ENCODE assay signal across 8 cellular contexts in the genomic region with DNA sequence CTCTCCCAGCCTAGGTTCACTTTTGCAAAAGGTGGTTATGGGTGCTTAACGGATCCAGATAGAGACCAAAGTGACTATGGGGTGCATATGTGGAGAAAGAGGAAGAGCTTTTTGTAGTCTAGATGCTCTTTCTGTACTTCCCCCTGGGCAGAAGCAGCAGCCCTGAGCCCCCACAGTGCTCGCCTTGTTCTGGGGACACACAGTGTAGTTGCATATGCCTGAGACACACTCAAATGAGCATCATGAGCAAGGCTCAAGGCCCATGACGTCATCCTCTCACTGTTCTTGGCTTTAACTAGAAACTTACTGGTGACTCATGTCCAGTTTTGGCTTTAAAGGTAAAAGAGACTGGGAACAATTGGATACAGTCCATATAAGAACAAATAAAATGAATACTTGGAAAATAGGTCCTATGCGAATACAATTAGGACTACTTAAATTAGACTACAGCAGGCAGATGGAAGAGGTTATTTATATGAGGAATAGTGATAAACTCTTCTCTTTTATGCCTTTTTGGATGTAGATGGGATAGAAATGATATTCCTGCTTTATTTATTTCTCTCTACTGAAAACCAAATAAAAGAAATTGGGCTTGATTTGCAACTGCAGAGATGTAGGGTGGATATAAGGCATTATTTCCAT. TPM values are rescaled to one million over a fixed set of nuclear protein-coding genes. Genes with fewer than 3 reads are reported as not detected.
DNase-seq lines count a peak whose midpoint lies in the region; TF ChIP-seq lines count a peak whose summit lies in the region.

No MANE protein-coding gene starts in this region.

- H3K23me2 ChIP-seq in H9 (ENCODE audit: insufficient read length, low read depth, low read length, poor library complexity, severe bottlenecking) = no peaks in the 10 kb centered on the region

- no peak overlapping the region for H3T11ph ChIP-seq in H9 (ENCODE audit: low read length)

- no peaks in the 10 kb centered on the region for H3K4me1 ChIP-seq in H9 (ENCODE audit: insufficient read depth, low read length)

- H3K27ac ChIP-seq in H9 (ENCODE audit: insufficient read length, low read depth, low read length) = no peak overlapping the region

- H2AK5ac ChIP-seq in H9 (ENCODE audit: insufficient read length, low read length) = no peak overlapping the region

- CTCF ChIA-PET in MCF 10A (lab: Yijun Ruan, JAX) = interaction anchor here (0.6 to 5.1 kb wide), 7 partner anchors 18 to 314 kb away, joined by 3 to 45 read pairs (median 6); no protein-coding TSS in a partner anchor

- H3K9ac ChIP-seq in H9 (ENCODE audit: extremely low read depth, insufficient read length, low read length) = no peak overlapping the region

- H3K27me3 Mint-ChIP-seq in MCF 10A (ENCODE audit: insufficient read depth, unreplicated experiment) (no peaks in the 10 kb centered on the region), H9 (ENCODE audit: low read depth) (peaks cover 17% of the 10 kb centered on the region)

- H3K9me3 Mint-ChIP-seq in MCF 10A (ENCODE audit: unreplicated experiment) (no peaks in the 10 kb centered on the region), H9 (peaks cover 5 to 6% of the 10 kb centered on the region in 2 experiments; a peak in 3 of 5 replicates)

- H3K4me3 Mint-ChIP-seq in MCF 10A (ENCODE audit: unreplicated experiment) (no peak overlapping the region), H9 (no peak overlapping the region)

- H3K4me3 ChIP-seq in AG10803 (ENCODE audit: low read length) = no peak overlapping the region
- H3K4me3 ChIP-seq in lower leg skin (ENCODE audit: low read depth, poor library complexity, severe bottlenecking) = no peak overlapping the region

- H4K20me1 ChIP-seq in H9 (ENCODE audit: control insufficient read depth, insufficient read depth, insufficient read length) = peaks cover 3% of the 10 kb centered on the region

- no peaks in the 10 kb centered on the region for H3K79me2 ChIP-seq in H9 (ENCODE audit: insufficient read depth, low read length)

- intact Hi-C loops in MCF 10A (cut with micrococcal nuclease) = no loop called here
- intact Hi-C loops in lower leg skin (cut with DNase I; ENCODE audit: low total_unique reads) = no loop called here

- H3K27ac Mint-ChIP-seq in MCF 10A (ENCODE audit: low read depth, unreplicated experiment) (peak overlapping the region; percentile 5), H9 (no peak overlapping the region)

- no peak overlapping the region for H3K4me2 ChIP-seq in H9 (ENCODE audit: insufficient read depth, insufficient read length, low read length)

- no peak overlapping the region for H3K23ac ChIP-seq in H9 (ENCODE audit: insufficient read length, low read depth, low read length)

- H2BK15ac ChIP-seq in H9 (ENCODE audit: low read depth, low read length) = no peak overlapping the region

- H3K27me3 ChIP-seq in H9 (ENCODE audit: insufficient read depth, low read length) = no peaks in the 10 kb centered on the region

- no peak overlapping the region for H3K56ac ChIP-seq in H9 (ENCODE audit: insufficient read length, low read depth, low read length)

- no peaks in the 10 kb centered on the region for H3K9me3 ChIP-seq in H9 (ENCODE audit: control insufficient read depth, low read depth, low read length)

- TF ChIP-seq CTCF in AG10803 (conservative IDR thresholded peaks at IDR 0.05; ENCODE audit: low read length) = no peak
- TF ChIP-seq CTCF in GM20000 (IDR thresholded peaks at IDR 0.05; ENCODE audit: extremely low read depth, missing control alignments) = no peak
- no peak for TF ChIP-seq CTCF in MCF 10A (IDR thresholded peaks at IDR 0.05; ENCODE audit: unreplicated experiment)
- no peak for TF ChIP-seq CTCF in lower leg skin (IDR thresholded peaks at IDR 0.05)
- no peak for TF ChIP-seq CTCF in H9 (conservative IDR thresholded peaks at IDR 0.05)

- H3K14ac ChIP-seq in H9 (ENCODE audit: insufficient read depth, low read length) = no peak overlapping the region

- no peak overlapping the region for H4K91ac ChIP-seq in H9 (ENCODE audit: insufficient read length, low read depth, low read length)

- H2BK12ac ChIP-seq in H9 (ENCODE audit: insufficient read length, low read depth, low read length) = no peak overlapping the region

- peaks cover 31% of the 10 kb centered on the region for H3K4me1 Mint-ChIP-seq in MCF 10A (ENCODE audit: insufficient read depth, unreplicated experiment)
- peaks cover 16 to 18% of the 10 kb centered on the region in 2 experiments for H3K4me1 Mint-ChIP-seq in H9

- H2BK20ac ChIP-seq in H9 (ENCODE audit: low read depth, low read length, poor library complexity, severe bottlenecking) = no peak overlapping the region

- H3K18ac ChIP-seq in H9 (ENCODE audit: insufficient read length, low read depth, low read length) = no peak overlapping the region

- DNase-seq in AG10803 (ENCODE audit: low read depth) (peak; percentile 97), GM20000 (ENCODE audit: low spot score) (peak; percentile 78), LHCN-M2 (ENCODE audit: low read depth) (peak; percentile 93), MCF 10A (ENCODE audit: unreplicated experiment) (peak; percentile 99), lower leg skin (ENCODE audit: low spot score in 2 of 2) (peak; percentile 79 to 94), RPMI8226 (no peak), H9 (no peak), NCI-H345 (lab: John Stamatoyannopoulos, UW) (no peak)

- H3K36me3 Mint-ChIP-seq in MCF 10A (ENCODE audit: insufficient read depth, unreplicated experiment) (no peaks in the 10 kb centered on the region), H9 (ENCODE audit: insufficient read depth in 1 of 3, low read depth in 3 of 3) (peaks cover 0 to 5% (median 3%) of the 10 kb centered on the region in 3 experiments; a peak in 4 of 7 replicates)

- no peak overlapping the region for H3K4ac ChIP-seq in H9 (ENCODE audit: low read depth, low read length)

- no peak overlapping the region for H4K8ac ChIP-seq in H9 (replicated peaks; ENCODE audit: insufficient read length, low read depth, low read length)

- WGBS in lower leg skin, 2 donors = 57 to 68% methylated on average over 4 of the region's 4 CpGs
- no CpG with 5 or more reads among the region's 4 CpGs for WGBS in H9 (ENCODE audit: extremely low coverage, insufficient read length, low lambda C conversion rate)

- POLR2A ChIA-PET in MCF 10A (lab: Yijun Ruan, JAX) = interaction anchor here (0.7 to 4.5 kb wide), 10 partner anchors 10 to 45 kb away, joined by 3 to 49 read pairs (median 6); partner anchors contain the start of gene PEX26

- no TSS peak for BruUV-seq in MCF 10A (replicated peaks; lab: Mats Ljungman, UMichigan)

- no peak overlapping the region for H2AFZ ChIP-seq in H9 (ENCODE audit: low read length)

- H3K79me1 ChIP-seq in H9 (ENCODE audit: insufficient read depth, low read depth, low read length, poor library complexity, severe bottlenecking) = no peaks in the 10 kb centered on the region

- H2BK5ac ChIP-seq in H9 (ENCODE audit: insufficient read length, low read length) = no peak overlapping the region

- H4K5ac ChIP-seq in H9 (ENCODE audit: insufficient read length, low read depth, low read length) = no peak overlapping the region

- no peak overlapping the region for H2BK120ac ChIP-seq in H9 (ENCODE audit: low read depth, low read length, poor library complexity, severe bottlenecking)

- TF ChIP-seq POLR2A in lower leg skin (IDR thresholded peaks at IDR 0.05) = no peak

RNA-seq across cellular contexts. Expression of gene PEX26, which starts 20.1 kb away (rescaled TPM):
- 32.7 and 39.8 TPM in 2 replicates for total RNA-seq in LHCN-M2 (2014; rRNA removed)
- 32.3 TPM for polyA plus RNA-seq in LHCN-M2 (2012)
- 41.0 and 47.1 TPM in 2 replicates for total RNA-seq in MCF 10A (2022)
- 10 to 100 TPM; 23.1 to 31.0 (median 24.8) TPM for total RNA-seq in lower leg skin
- total RNA-seq in H9 (2021) = 35.4 and 37.0 TPM in 2 replicates

RNA-seq across cellular contexts. Expression of gene MICAL3, which starts 33.3 kb away (rescaled TPM):
- total RNA-seq in LHCN-M2 (2014; rRNA removed) = 18.5 and 21.0 TPM in 2 replicates
- 19.6 TPM for polyA plus RNA-seq in LHCN-M2 (2012)
- total RNA-seq in MCF 10A (2022) = 54.1 and 62.1 TPM in 2 replicates
- total RNA-seq in lower leg skin = 10 to 100 TPM; 24.3 to 29.7 (median 28.2) TPM
- 41.6 and 50.2 TPM in 2 replicates for total RNA-seq in H9 (2021)

RNA-seq across cellular contexts. Expression of gene TUBA8, which starts 52.9 kb away (rescaled TPM):
- total RNA-seq in LHCN-M2 (2014; rRNA removed) = 0.26 and 0.46 TPM in 2 replicates
- 0.47 TPM for polyA plus RNA-seq in LHCN-M2 (2012)
- total RNA-seq in MCF 10A (2022) = 0.66 TPM in 1 of 2 replicates, not detected in the other
- total RNA-seq in lower leg skin = 1 to 10 TPM; 1.5 to 4.7 (median 2.9) TPM
- 1.6 and 2.0 TPM in 2 replicates for total RNA-seq in H9 (2021)

Comparison
In these comparisons a context has a peak if more than half of its experiments do, and no peak if none do; other contexts are left out.
1. DNase-seq: peak in AG10803 (single experiment), GM20000 (single experiment), LHCN-M2 (single experiment), MCF 10A (single experiment) and lower leg skin (2 of 2); none in RPMI8226 (single experiment), H9 (single experiment) and NCI-H345 (single experiment).